18 cellular contexts compared by ENCODE assay signal in genomic region chr2:161119483-161119882, GRCh38. TPM values are rescaled to one million over a fixed set of nuclear protein-coding genes. Genes with fewer than 3 reads are reported as not detected.
DNase-seq lines count a peak whose midpoint lies in the region; ATAC-seq and TF ChIP-seq lines count a peak whose summit lies in the region.
"Had no signal": no experiment of that assay in that cellular context is flagged by ENCODE, and none has a peak within 500 bp of the region (broad histone marks: within the 10 kb centered on the region; RNA-seq: fewer than 3 reads in every experiment).

No MANE protein-coding gene starts in this region.

- peak; percentile 74 for DNase-seq in SK-MEL-5 (ENCODE audit: low read depth, low spot score)
- DNase-seq in COLO668 (lab: John Stamatoyannopoulos, UW; ENCODE audit: unreplicated experiment), result no peak
- DNase-seq in erythroblast (lab: John Stamatoyannopoulos, UW), result no peak
- DNase-seq in stimulated activated CD4-positive, alpha-beta T cell treated with anti-CD3 and anti-CD28 coated beads, Interleukin-2, amount 100 ng/mL, for 48 hours, result no peak
- DNase-seq: CD4-positive, alpha-beta T cell; DMS153; DMS79 treated with DMSO at 0.1 percent for 48 hours; EL; GM23248; IMR-90 had no signal

- TF ChIP-seq CTCF in DOHH2 (IDR thresholded peaks at IDR 0.05; ENCODE audit: low read depth, low read length, poor library complexity, severe bottlenecking), result no peak

- H3K9me2 ChIP-seq in DOHH2 (replicated peaks; ENCODE audit: control insufficient read depth, low read length), result no peaks in the 10 kb centered on the region

- no peak overlapping the region for H3K4me3 ChIP-seq in DOHH2 (ENCODE audit: low read length)
- H3K4me3 ChIP-seq: GM23248, HAP-1, K562 had no signal

- peak overlapping the region; percentile 69 for H3K27ac Mint-ChIP-seq in stimulated activated memory B cell treated with anti-CD40 and anti-IgM and Interleukin-4, amounts not matched to agents 10 μg/mL and 1 μg/mL and 100 μg/mL, for 72 hours
- H3K27ac Mint-ChIP-seq: B cell; CD4-positive, alpha-beta T cell had no signal

- in situ Hi-C loops in SK-MEL-5 (cut with HindIII; ENCODE audit: low pct_unique_long_range_greater_than_20kb, low sequenced_read_pairs), result no loop called here

- peaks cover 27% of the 10 kb centered on the region for H3K79me2 ChIP-seq in DOHH2 (ENCODE audit: control insufficient read depth, low read length)

- H3K4me1 ChIP-seq in DOHH2 (ENCODE audit: control insufficient read depth, low read length), result peaks cover 78% of the 10 kb centered on the region
- H3K4me1 ChIP-seq: HAP-1 had no signal

- H3K9me3 ChIP-seq in DOHH2 (ENCODE audit: control insufficient read depth, insufficient read depth, low read length), result no peaks in the 10 kb centered on the region
- H3K9me3 ChIP-seq: HAP-1 had no signal

- H3K27me3 Mint-ChIP-seq in stimulated activated memory B cell treated with anti-CD40 and anti-IgM and Interleukin-4, amounts not matched to agents 10 μg/mL and 1 μg/mL and 100 μg/mL, for 72 hours, result no peaks in the 10 kb centered on the region
- H3K27me3 Mint-ChIP-seq: B cell; CD4-positive, alpha-beta T cell had no signal

- H3K36me3 Mint-ChIP-seq in stimulated activated memory B cell treated with anti-CD40 and anti-IgM and Interleukin-4, amounts not matched to agents 10 μg/mL and 1 μg/mL and 100 μg/mL, for 72 hours, result no peaks in the 10 kb centered on the region

- H3K27ac ChIP-seq in DOHH2 (ENCODE audit: low read depth, low read length), result no peak overlapping the region
- H3K27ac ChIP-seq: C4-2B, GM23248 had no signal

- TF ChIP-seq POLR2A in erythroblast (IDR thresholded peaks at IDR 0.05; ENCODE audit: low read length), result no peak

- no peaks in the 10 kb centered on the region for H3K27me3 ChIP-seq in DOHH2 (ENCODE audit: control insufficient read depth, low read length)

- H3K4me2 ChIP-seq in DOHH2 (ENCODE audit: low read length), result peak overlapping the region; percentile 26

- H3F3A ChIP-seq in DOHH2 (ENCODE audit: control insufficient read depth, insufficient read depth), result peaks cover 9% of the 10 kb centered on the region

- no peaks in the 10 kb centered on the region for H3K9me3 Mint-ChIP-seq in stimulated activated memory B cell treated with anti-CD40 and anti-IgM and Interleukin-4, amounts not matched to agents 10 μg/mL and 1 μg/mL and 100 μg/mL, for 72 hours
- H3K9me3 Mint-ChIP-seq: CD4-positive, alpha-beta T cell had no signal

- peaks cover 55% of the 10 kb centered on the region for H3K4me1 Mint-ChIP-seq in stimulated activated memory B cell treated with anti-CD40 and anti-IgM and Interleukin-4, amounts not matched to agents 10 μg/mL and 1 μg/mL and 100 μg/mL, for 72 hours

- H4K20me1 ChIP-seq in DOHH2 (ENCODE audit: control insufficient read depth, insufficient read depth, low read depth, low read length), result no peaks in the 10 kb centered on the region

- H3K4me3 Mint-ChIP-seq in stimulated activated memory B cell treated with anti-CD40 and anti-IgM and Interleukin-4, amounts not matched to agents 10 μg/mL and 1 μg/mL and 100 μg/mL, for 72 hours, result no peak overlapping the region
- H3K4me3 Mint-ChIP-seq: B cell; CD4-positive, alpha-beta T cell had no signal

- H3K36me3 ChIP-seq in DOHH2 (ENCODE audit: control insufficient read depth, low read length), result peaks cover 30% of the 10 kb centered on the region
- H3K36me3 ChIP-seq: HAP-1 had no signal

- ATAC-seq in HG03378 (IDR thresholded peaks at IDR 0.05; ENCODE audit: unreplicated experiment) (peak; percentile 30), HG03565 (IDR thresholded peaks at IDR 0.05; ENCODE audit: unreplicated experiment) (no peak)
- peak; percentile 74 for ATAC-seq in stimulated activated memory B cell treated with anti-CD40 and anti-IgM and Interleukin-4, amounts not matched to agents 10 μg/mL and 1 μg/mL and 100 μg/mL, for 72 hours
- ATAC-seq: K562 had no signal

RNA-seq across cellular contexts. Expression of gene TANK, which starts 40.7 kb away (rescaled TPM):
- total RNA-seq in SK-MEL-5 (2014; rRNA removed; shearing (Covaris generic)), result 25.1 and 29.7 TPM in 2 replicates
- 17.6 and 18.5 TPM in 2 replicates for polyA plus RNA-seq in SK-MEL-5 (2015; cell fraction: cytosol; rRNA removed)
- 120 and 140 TPM in 2 replicates for polyA plus RNA-seq in SK-MEL-5 (2015; cell fraction: nucleus; rRNA removed)
